23 cellular contexts compared by ENCODE assay signal in genomic region chr3:156587767-156588069, GRCh38. TPM values are rescaled to one million over a fixed set of nuclear protein-coding genes. Genes with fewer than 3 reads are reported as not detected.
DNase-seq lines count a peak whose midpoint lies in the region; ATAC-seq and TF ChIP-seq lines count a peak whose summit lies in the region.
"Had no signal": no experiment of that assay in that cellular context is flagged by ENCODE, and none has a peak within 500 bp of the region (broad histone marks: within the 10 kb centered on the region; RNA-seq: fewer than 3 reads in every experiment).

No MANE protein-coding gene starts in this region.

- no peak overlapping the region for H3K9ac ChIP-seq in MM.1S (ENCODE audit: low read length)

- no peaks in the 10 kb centered on the region for H3K27me3 ChIP-seq in MM.1S (replicated peaks; ENCODE audit: insufficient read depth, low read length)
- H3K27me3 ChIP-seq: body of pancreas, colonic mucosa, testis had no signal

- H3K36me3 ChIP-seq in MM.1S (replicated peaks; ENCODE audit: insufficient read depth, low read length), result no peaks in the 10 kb centered on the region
- H3K36me3 ChIP-seq: colonic mucosa had no signal

- no peaks in the 10 kb centered on the region for H3K27me3 Mint-ChIP-seq in CD14-positive monocyte (ENCODE audit: low read depth in 3 of 3)
- H3K27me3 Mint-ChIP-seq: activated naive CD8-positive, alpha-beta T cell treated with anti-CD3 and anti-CD28 coated beads, Interleukin-2, amount 10 ng/mL, durations not matched to agents 7 days and 5 days had no signal

- H2AFZ ChIP-seq in MM.1S (ENCODE audit: low read length), result no peak overlapping the region

- no peak overlapping the region for H3K4me3 Mint-ChIP-seq in CD14-positive monocyte
- H3K4me3 Mint-ChIP-seq: activated CD4-positive, alpha-beta T cell treated with anti-CD3 and anti-CD28 coated beads, Interleukin-2, amount 10 ng/mL, durations not matched to agents 24 days and 14 days; activated naive CD8-positive, alpha-beta T cell treated with anti-CD3 and anti-CD28 coated beads, Interleukin-2, amount 10 ng/mL, durations not matched to agents 7 days and 5 days; natural killer cell treated with Interleukin-12 subunit alpha and Interleukin-12 subunit beta and Interleukin-15 and Interleukin-18, amount 100 ng/mL, for 72 hours; stimulated activated effector memory CD8-positive, alpha-beta T cell treated with anti-CD3 and anti-CD28 coated beads, Interleukin-12 subunit alpha, Interleukin-12 subunit beta, amount 100 ng/mL, for 72 hours had no signal

- peak; percentile 14 for ATAC-seq in GM19035 (IDR thresholded peaks at IDR 0.05; ENCODE audit: unreplicated experiment)
- peak; percentile 26 for ATAC-seq in HG02759 (IDR thresholded peaks at IDR 0.05; ENCODE audit: unreplicated experiment)
- ATAC-seq in GM18502 (IDR thresholded peaks at IDR 0.05; ENCODE audit: poor library complexity, unreplicated experiment), result no peak
- ATAC-seq: body of pancreas; natural killer cell treated with Interleukin-12 subunit alpha and Interleukin-12 subunit beta and Interleukin-15 and Interleukin-18, amount 100 ng/mL, for 72 hours; stimulated activated effector memory CD8-positive, alpha-beta T cell treated with anti-CD3 and anti-CD28 coated beads, Interleukin-12 subunit alpha, Interleukin-12 subunit beta, amount 100 ng/mL, for 72 hours had no signal

- H3K9me3 ChIP-seq in MM.1S (replicated peaks; ENCODE audit: insufficient read depth, low read length), result no peaks in the 10 kb centered on the region
- H3K9me3 ChIP-seq: body of pancreas, colonic mucosa, testis had no signal

- H3K9me2 ChIP-seq in MM.1S (replicated peaks; ENCODE audit: insufficient read depth, low read length), result no peaks in the 10 kb centered on the region

- H3K27ac ChIP-seq in MM.1S (ENCODE audit: low read length), result peak overlapping the region; percentile 25; the same call in 1 of the 2 replicates
- H3K27ac ChIP-seq: colonic mucosa, testis had no signal

- intact Hi-C loops in CD14-positive monocyte (cut with micrococcal nuclease), result no loop called here

- H3K4me2 ChIP-seq in MM.1S (ENCODE audit: low read depth, low read length), result no peak overlapping the region; the same call in 1 of the 2 replicates

- peak overlapping the region; percentile 83 to 93 (median 87) for H3K27ac Mint-ChIP-seq in CD14-positive monocyte
- H3K27ac Mint-ChIP-seq: activated CD4-positive, alpha-beta T cell treated with anti-CD3 and anti-CD28 coated beads, Interleukin-2, amount 10 ng/mL, durations not matched to agents 24 days and 14 days; activated naive CD8-positive, alpha-beta T cell treated with anti-CD3 and anti-CD28 coated beads, Interleukin-2, amount 10 ng/mL, durations not matched to agents 7 days and 5 days; activated T-helper 2 cell treated with anti-CD3 and anti-CD28 coated beads, Interferon-gamma antibody, Interleukin-2, Interleukin-4, amounts not matched to agents 10 μg/mL and 5 μg/mL and 100 μg/mL, durations not matched to agents 14 hours and 24 hours and 36 hours; natural killer cell treated with Interleukin-12 subunit alpha and Interleukin-12 subunit beta and Interleukin-15 and Interleukin-18, amount 100 ng/mL, for 72 hours; stimulated activated effector memory CD8-positive, alpha-beta T cell treated with anti-CD3 and anti-CD28 coated beads, Interleukin-12 subunit alpha, Interleukin-12 subunit beta, amount 100 ng/mL, for 72 hours had no signal

- peaks cover 27% of the 10 kb centered on the region for H3K4me1 ChIP-seq in MM.1S (ENCODE audit: low read length)
- H3K4me1 ChIP-seq: body of pancreas, colonic mucosa had no signal

- H3K79me2 ChIP-seq in MM.1S (ENCODE audit: low read length), result no peaks in the 10 kb centered on the region

- peaks cover 0 to 4% (median 1%) of the 10 kb centered on the region in 7 donors for H3K9me3 Mint-ChIP-seq in CD14-positive monocyte
- H3K9me3 Mint-ChIP-seq: natural killer cell treated with Interleukin-12 subunit alpha and Interleukin-12 subunit beta and Interleukin-15 and Interleukin-18, amount 100 ng/mL, for 72 hours; stimulated activated effector memory CD8-positive, alpha-beta T cell treated with anti-CD3 and anti-CD28 coated beads, Interleukin-12 subunit alpha, Interleukin-12 subunit beta, amount 100 ng/mL, for 72 hours had no signal

- H3F3A ChIP-seq in MM.1S (ENCODE audit: insufficient read depth, low read length), result peaks cover 15% of the 10 kb centered on the region; the same call in 1 of the 2 replicates

- H3K36me3 Mint-ChIP-seq in CD14-positive monocyte, result peaks cover 0 to 1% of the 10 kb centered on the region in 2 donors
- H3K36me3 Mint-ChIP-seq: natural killer cell treated with Interleukin-12 subunit alpha and Interleukin-12 subunit beta and Interleukin-15 and Interleukin-18, amount 100 ng/mL, for 72 hours; stimulated activated effector memory CD8-positive, alpha-beta T cell treated with anti-CD3 and anti-CD28 coated beads, Interleukin-12 subunit alpha, Interleukin-12 subunit beta, amount 100 ng/mL, for 72 hours had no signal

- no peaks in the 10 kb centered on the region for H4K20me1 ChIP-seq in MM.1S (ENCODE audit: insufficient read depth, low read length)

- no peak overlapping the region for H3K4me3 ChIP-seq in MM.1S (ENCODE audit: low read length)
- H3K4me3 ChIP-seq: body of pancreas, colonic mucosa, testis had no signal

- H3K4me1 Mint-ChIP-seq in CD14-positive monocyte, result peaks cover 50% of the 10 kb centered on the region

- no peak for DNase-seq in CD14-positive monocyte (ENCODE audit: low spot score)
- DNase-seq in MM.1S, result no peak
- DNase-seq in NCI-H2227 treated with DMSO at 0.1 percent for 48 hours (lab: John Stamatoyannopoulos, UW), result no peak
- DNase-seq in NCI-H1092 treated with DMSO at 0.1 percent for 48 hours (lab: John Stamatoyannopoulos, UW), result no peak
- no peak for DNase-seq in NCI-H526 treated with DMSO at 0.1 percent for 48 hours (lab: John Stamatoyannopoulos, UW)
- DNase-seq: activated CD4-positive, alpha-beta T cell treated with anti-CD3 and anti-CD28 coated beads, Interleukin-2, amount 10 ng/mL, durations not matched to agents 24 days and 14 days; activated CD8-positive, alpha-beta memory T cell treated with anti-CD3 and anti-CD28 coated beads, Interleukin-2, amount 50 U/mL, for 4 hours; activated naive CD8-positive, alpha-beta T cell treated with anti-CD3 and anti-CD28 coated beads, Interleukin-2, amount 10 ng/mL, durations not matched to agents 7 days and 5 days; body of pancreas; C1 segment of cervical spinal cord; colonic mucosa; midbrain; NCI-H1417; NCI-H69; posterior cingulate gyrus; T-helper 1 cell; testis had no signal

- TF ChIP-seq CTCF in CD14-positive monocyte (IDR thresholded peaks at IDR 0.05), result no peak
- no peak for TF ChIP-seq CTCF in MM.1S (IDR thresholded peaks at IDR 0.05; ENCODE audit: low read length)

RNA-seq across cellular contexts. Expression of gene SSR3, which starts 32.8 kb away (rescaled TPM):
- 100 to 1,000 TPM; 230 to 243 TPM for polyA plus RNA-seq in CD14-positive monocyte
